30 cellular contexts compared by ENCODE assay signal in the genomic region with DNA sequence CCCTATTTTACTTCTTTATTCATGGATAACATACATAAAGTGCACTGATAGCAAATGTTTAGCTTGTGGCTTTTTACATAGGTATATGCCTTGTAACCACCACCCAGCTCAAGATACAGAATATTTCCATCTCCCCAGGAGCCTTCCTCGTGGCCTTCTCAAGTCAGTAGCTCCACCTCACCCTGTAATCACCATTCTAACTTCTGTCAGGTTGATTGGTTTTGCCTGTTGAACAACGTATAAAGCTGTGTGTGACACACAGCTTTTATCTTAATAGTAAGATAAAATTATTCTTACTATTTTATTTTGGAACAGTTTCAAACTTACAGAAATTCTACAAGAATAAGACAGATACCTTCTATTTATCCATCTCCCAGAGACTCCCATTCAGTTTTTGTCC.
"Had no signal": no experiment of that assay in that cellular context is flagged by ENCODE, and none has a peak within 500 bp of the region (broad histone marks: within the 10 kb centered on the region; RNA-seq: fewer than 3 reads in every experiment).

No MANE protein-coding gene starts in this region.

- H3K4me1 Mint-ChIP-seq: neural crest cell had no signal

- H3K27ac Mint-ChIP-seq: activated naive CD4-positive, alpha-beta T cell treated with anti-CD3 and anti-CD28 coated beads, Interleukin-2, amount 10 ng/mL, durations not matched to agents 7 days and 5 days; activated naive CD8-positive, alpha-beta T cell treated with anti-CD3 and anti-CD28 coated beads, Interleukin-2, amount 10 ng/mL, durations not matched to agents 7 days and 5 days; activated T-helper 1 cell treated with anti-CD3 and anti-CD28 coated beads, Interleukin-12 subunit alpha, Interleukin-12 subunit beta, Interleukin-2, Interleukin-4 antibody, amounts not matched to agents 30 ng/mL and 10 ng/mL and 1 ng/mL, durations not matched to agents 14 hours and 24 hours and 36 hours; stimulated activated naive B cell treated with anti-CD40 and anti-IgM and Interleukin-4, amounts not matched to agents 10 μg/mL and 1 μg/mL and 100 μg/mL, for 72 hours; T-helper 2 cell treated with Interferon-gamma antibody and Interleukin-4, amounts not matched to agents 5 μg/mL and 100 μg/mL, for 36 hours had no signal

- H3K27ac ChIP-seq: ascending aorta, cardiac muscle cell, colonic mucosa, foreskin keratinocyte, parathyroid adenoma, sigmoid colon, suprapubic skin, tibial artery, upper lobe of right lung had no signal

- DNase-seq: activated B cell treated with CpG ODN at 0.5 μM for 24 hours; activated gamma-delta T cell; activated naive CD4-positive, alpha-beta T cell treated with anti-CD3 and anti-CD28 coated beads, Interleukin-2, amount 10 ng/mL, durations not matched to agents 7 days and 5 days; activated naive CD8-positive, alpha-beta T cell treated with anti-CD3 and anti-CD28 coated beads, Interleukin-2, amount 10 ng/mL, durations not matched to agents 7 days and 5 days; activated T-cell treated with anti-CD3 and anti-CD28 coated beads, Interleukin-2, amount 50 U/mL, for 1 hour; cerebellar nuclear complex; colonic mucosa; effector memory CD8-positive, alpha-beta T cell; erythroblast; foreskin keratinocyte; heart right ventricle; naive thymus-derived CD8-positive, alpha-beta T cell; occipital lobe; psoas muscle; sigmoid colon; small intestine; stimulated activated CD4-positive, alpha-beta T cell treated with anti-CD3 and anti-CD28 coated beads, Interleukin-1b, Interleukin-23, amount 100 ng/mL, for 48 hours; stimulated activated CD4-positive, alpha-beta T cell treated with anti-CD3 and anti-CD28 coated beads, Interleukin-4, amount 100 ng/mL, for 4 hours; stimulated activated CD8-positive, alpha-beta memory T cell treated with anti-CD3 and anti-CD28 coated beads, Interleukin-4, amount 100 ng/mL, for 48 hours; stimulated activated naive B cell treated with anti-CD40 and anti-IgM and Interleukin-4, amounts not matched to agents 10 μg/mL and 1 μg/mL and 100 μg/mL, for 72 hours; tibial artery; upper lobe of right lung had no signal

- H3K36me3 Mint-ChIP-seq: brain had no signal

- H3K9ac ChIP-seq: parathyroid adenoma had no signal

- H3K27me3 Mint-ChIP-seq: activated B cell treated with CpG ODN at 0.5 μM for 24 hours; activated naive CD4-positive, alpha-beta T cell treated with anti-CD3 and anti-CD28 coated beads, Interleukin-2, amount 10 ng/mL, durations not matched to agents 7 days and 5 days; activated naive CD8-positive, alpha-beta T cell treated with anti-CD3 and anti-CD28 coated beads, Interleukin-2, amount 10 ng/mL, durations not matched to agents 7 days and 5 days; brain; effector memory CD8-positive, alpha-beta T cell; naive thymus-derived CD8-positive, alpha-beta T cell; stimulated activated naive B cell treated with anti-CD40 and anti-IgM and Interleukin-4, amounts not matched to agents 10 μg/mL and 1 μg/mL and 100 μg/mL, for 72 hours had no signal

- H3K9me3 ChIP-seq: ascending aorta, colonic mucosa, heart right ventricle, psoas muscle, sigmoid colon, suprapubic skin, tibial artery, upper lobe of right lung had no signal

- H3K4me3 Mint-ChIP-seq: activated B cell treated with CpG ODN at 0.5 μM for 24 hours; activated naive CD4-positive, alpha-beta T cell treated with anti-CD3 and anti-CD28 coated beads, Interleukin-2, amount 10 ng/mL, durations not matched to agents 7 days and 5 days; activated naive CD8-positive, alpha-beta T cell treated with anti-CD3 and anti-CD28 coated beads, Interleukin-2, amount 10 ng/mL, durations not matched to agents 7 days and 5 days; activated T-helper 1 cell treated with anti-CD3 and anti-CD28 coated beads, Interleukin-12 subunit alpha, Interleukin-12 subunit beta, Interleukin-2, Interleukin-4 antibody, amounts not matched to agents 30 ng/mL and 10 ng/mL and 1 ng/mL, durations not matched to agents 14 hours and 24 hours and 36 hours; brain; effector memory CD8-positive, alpha-beta T cell; naive thymus-derived CD8-positive, alpha-beta T cell; neural crest cell; stimulated activated naive B cell treated with anti-CD40 and anti-IgM and Interleukin-4, amounts not matched to agents 10 μg/mL and 1 μg/mL and 100 μg/mL, for 72 hours; T-helper 2 cell treated with Interferon-gamma antibody and Interleukin-4, amounts not matched to agents 5 μg/mL and 100 μg/mL, for 36 hours had no signal

- H2AFZ ChIP-seq: parathyroid adenoma had no signal

- H3K27me3 ChIP-seq: ascending aorta, cardiac muscle cell, colonic mucosa, foreskin keratinocyte, heart right ventricle, sigmoid colon, suprapubic skin, tibial artery, upper lobe of right lung had no signal

- H3K9me3 Mint-ChIP-seq: activated B cell treated with CpG ODN at 0.5 μM for 24 hours; activated naive CD4-positive, alpha-beta T cell treated with anti-CD3 and anti-CD28 coated beads, Interleukin-2, amount 10 ng/mL, durations not matched to agents 7 days and 5 days; activated naive CD8-positive, alpha-beta T cell treated with anti-CD3 and anti-CD28 coated beads, Interleukin-2, amount 10 ng/mL, durations not matched to agents 7 days and 5 days; activated T-helper 1 cell treated with anti-CD3 and anti-CD28 coated beads, Interleukin-12 subunit alpha, Interleukin-12 subunit beta, Interleukin-2, Interleukin-4 antibody, amounts not matched to agents 30 ng/mL and 10 ng/mL and 1 ng/mL, durations not matched to agents 14 hours and 24 hours and 36 hours; brain; effector memory CD8-positive, alpha-beta T cell; naive thymus-derived CD8-positive, alpha-beta T cell; neural crest cell; T-helper 2 cell treated with Interferon-gamma antibody and Interleukin-4, amounts not matched to agents 5 μg/mL and 100 μg/mL, for 36 hours had no signal

- H3K36me3 ChIP-seq: cardiac muscle cell, colonic mucosa had no signal

- H3K4me1 ChIP-seq: colonic mucosa had no signal

- H3K4me3 ChIP-seq: ascending aorta, cardiac muscle cell, colonic mucosa, heart right ventricle, psoas muscle, sigmoid colon, suprapubic skin, tibial artery, upper lobe of right lung had no signal

- ATAC-seq: effector memory CD8-positive, alpha-beta T cell; foreskin keratinocyte; heart right ventricle; naive thymus-derived CD8-positive, alpha-beta T cell; psoas muscle; stimulated activated naive B cell treated with anti-CD40 and anti-IgM and Interleukin-4, amounts not matched to agents 10 μg/mL and 1 μg/mL and 100 μg/mL, for 72 hours; upper lobe of right lung had no signal
